ENCODE assay signal across 1 cellular context in genomic region chr11:66969584-66970205, GRCh38.
A peak's percentile ranks its signal among the peaks of the same experiment; 100 is the strongest.
TF ChIP-seq lines count a peak whose summit lies in the region.

No MANE protein-coding gene starts in this region.

TF ChIP-seq in K562, 482 proteins besides CTCF, POLR2A, EP300 and RAD21:
- 0 out of 2 replicates have a peak, but pooled peaks have one; percentile 23 for TF ChIP-seq ZNF592 (IDR thresholded peaks at IDR 0.05)
- TF ChIP-seq PBX2 (CRISPR knock-in tag; IDR thresholded peaks at IDR 0.05; ENCODE audit: low read depth), result no peak
- TF ChIP-seq PBX2 (tag; conservative IDR thresholded peaks at IDR 0.05; ENCODE audit: low read depth), result no peak
TF ChIP-seq in K562: peak in this region for 1.
